ENCODE assay signal across 1 cellular context in the genomic region with DNA sequence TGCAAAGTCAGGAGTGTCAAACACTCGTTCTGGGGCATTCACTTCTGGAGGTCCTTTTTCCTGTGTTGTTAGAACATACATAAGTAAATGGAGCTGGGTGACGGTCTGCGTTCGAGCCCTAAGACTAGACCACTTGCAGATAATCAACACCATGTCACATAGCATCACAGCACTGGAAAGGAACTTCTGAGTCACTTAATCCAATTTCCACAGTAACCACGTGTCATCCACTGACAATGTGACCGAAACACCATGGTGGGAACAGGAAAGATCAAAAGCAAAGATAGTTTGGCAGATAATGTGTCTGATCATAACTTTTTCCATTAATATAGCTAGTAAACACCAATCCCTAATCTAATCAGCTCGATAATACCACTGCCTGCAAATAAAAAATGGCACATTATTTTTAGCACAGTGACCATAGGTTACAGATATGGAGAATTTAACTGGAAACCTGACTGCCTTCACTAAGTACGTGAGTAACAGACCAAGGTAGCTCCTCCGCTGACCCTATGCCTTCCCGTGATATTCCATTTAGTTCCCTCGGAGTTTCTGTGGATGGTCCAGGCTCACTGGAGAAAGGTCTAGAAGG.
A peak's percentile ranks its signal among the peaks of the same experiment; 100 is the strongest.
TF ChIP-seq lines count a peak whose summit lies in the region.

No MANE protein-coding gene starts in this region.

TF ChIP-seq in K562, 482 proteins besides CTCF, POLR2A, EP300 and RAD21 (continued from another document and continues in another):
- TF ChIP-seq, protein P1, sequence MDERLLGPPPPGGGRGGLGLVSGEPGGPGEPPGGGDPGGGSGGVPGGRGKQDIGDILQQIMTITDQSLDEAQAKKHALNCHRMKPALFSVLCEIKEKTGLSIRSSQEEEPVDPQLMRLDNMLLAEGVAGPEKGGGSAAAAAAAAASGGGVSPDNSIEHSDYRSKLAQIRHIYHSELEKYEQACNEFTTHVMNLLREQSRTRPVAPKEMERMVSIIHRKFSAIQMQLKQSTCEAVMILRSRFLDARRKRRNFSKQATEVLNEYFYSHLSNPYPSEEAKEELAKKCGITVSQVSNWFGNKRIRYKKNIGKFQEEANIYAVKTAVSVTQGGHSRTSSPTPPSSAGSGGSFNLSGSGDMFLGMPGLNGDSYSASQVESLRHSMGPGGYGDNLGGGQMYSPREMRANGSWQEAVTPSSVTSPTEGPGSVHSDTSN (CRISPR knock-in tag; IDR thresholded peaks at IDR 0.05; ENCODE audit: low read depth), result no peak
- TF ChIP-seq, protein P1 (tag; conservative IDR thresholded peaks at IDR 0.05; ENCODE audit: low read depth), result no peak
- TF ChIP-seq NUFIP1 (IDR thresholded peaks at IDR 0.05; ENCODE audit: partially characterized antibody) (no peak), NR2F6 (CRISPR knock-in tag; IDR thresholded peaks at IDR 0.05) (no peak), ZNF436 (CRISPR knock-in tag; IDR thresholded peaks at IDR 0.05) (no peak), XRCC5 (IDR thresholded peaks at IDR 0.05; ENCODE audit: low read depth, low read length) (no peak), ZNF76 (CRISPR knock-in tag; IDR thresholded peaks at IDR 0.05; ENCODE audit: borderline replicate concordance) (no peak), TAF9B (IDR thresholded peaks at IDR 0.05; ENCODE audit: partially characterized antibody) (no peak), EP400 (IDR thresholded peaks at IDR 0.05) (no peak), SNRNP70 (optimal IDR thresholded peaks at IDR 0.05; ENCODE audit: low read depth, low read length) (no peak), CBX5 (IDR thresholded peaks at IDR 0.05; ENCODE audit: borderline replicate concordance, low read depth) (no peak), FOXK1 (CRISPR knock-in tag; IDR thresholded peaks at IDR 0.05; ENCODE audit: borderline replicate concordance) (no peak), ZNF586 (CRISPR knock-in tag; conservative IDR thresholded peaks at IDR 0.05) (no peak), ZNF589 (CRISPR knock-in tag; IDR thresholded peaks at IDR 0.05; ENCODE audit: low read depth) (no peak), MED1 (CRISPR knock-in tag; IDR thresholded peaks at IDR 0.05; ENCODE audit: borderline replicate concordance) (no peak), ZNF316 (IDR thresholded peaks at IDR 0.05) (no peak), NR2C1 (IDR thresholded peaks at IDR 0.05) (no peak), NR2C1 (tag; IDR thresholded peaks at IDR 0.05) (no peak), CCNT2 (IDR thresholded peaks at IDR 0.05; ENCODE audit: borderline replicate concordance, extremely low read depth, insufficient read length, low read depth, low read length) (no peak), GABPA (tag; conservative IDR thresholded peaks at IDR 0.05; ENCODE audit: low read depth) (peak; percentile 27; the same call in 1 of the 2 replicates), ZFP36 (IDR thresholded peaks at IDR 0.05; ENCODE audit: low read depth, low read length, partially characterized antibody) (no peak), SMARCA5 (IDR thresholded peaks at IDR 0.05) (no peak)
- TF ChIP-seq, protein P2, sequence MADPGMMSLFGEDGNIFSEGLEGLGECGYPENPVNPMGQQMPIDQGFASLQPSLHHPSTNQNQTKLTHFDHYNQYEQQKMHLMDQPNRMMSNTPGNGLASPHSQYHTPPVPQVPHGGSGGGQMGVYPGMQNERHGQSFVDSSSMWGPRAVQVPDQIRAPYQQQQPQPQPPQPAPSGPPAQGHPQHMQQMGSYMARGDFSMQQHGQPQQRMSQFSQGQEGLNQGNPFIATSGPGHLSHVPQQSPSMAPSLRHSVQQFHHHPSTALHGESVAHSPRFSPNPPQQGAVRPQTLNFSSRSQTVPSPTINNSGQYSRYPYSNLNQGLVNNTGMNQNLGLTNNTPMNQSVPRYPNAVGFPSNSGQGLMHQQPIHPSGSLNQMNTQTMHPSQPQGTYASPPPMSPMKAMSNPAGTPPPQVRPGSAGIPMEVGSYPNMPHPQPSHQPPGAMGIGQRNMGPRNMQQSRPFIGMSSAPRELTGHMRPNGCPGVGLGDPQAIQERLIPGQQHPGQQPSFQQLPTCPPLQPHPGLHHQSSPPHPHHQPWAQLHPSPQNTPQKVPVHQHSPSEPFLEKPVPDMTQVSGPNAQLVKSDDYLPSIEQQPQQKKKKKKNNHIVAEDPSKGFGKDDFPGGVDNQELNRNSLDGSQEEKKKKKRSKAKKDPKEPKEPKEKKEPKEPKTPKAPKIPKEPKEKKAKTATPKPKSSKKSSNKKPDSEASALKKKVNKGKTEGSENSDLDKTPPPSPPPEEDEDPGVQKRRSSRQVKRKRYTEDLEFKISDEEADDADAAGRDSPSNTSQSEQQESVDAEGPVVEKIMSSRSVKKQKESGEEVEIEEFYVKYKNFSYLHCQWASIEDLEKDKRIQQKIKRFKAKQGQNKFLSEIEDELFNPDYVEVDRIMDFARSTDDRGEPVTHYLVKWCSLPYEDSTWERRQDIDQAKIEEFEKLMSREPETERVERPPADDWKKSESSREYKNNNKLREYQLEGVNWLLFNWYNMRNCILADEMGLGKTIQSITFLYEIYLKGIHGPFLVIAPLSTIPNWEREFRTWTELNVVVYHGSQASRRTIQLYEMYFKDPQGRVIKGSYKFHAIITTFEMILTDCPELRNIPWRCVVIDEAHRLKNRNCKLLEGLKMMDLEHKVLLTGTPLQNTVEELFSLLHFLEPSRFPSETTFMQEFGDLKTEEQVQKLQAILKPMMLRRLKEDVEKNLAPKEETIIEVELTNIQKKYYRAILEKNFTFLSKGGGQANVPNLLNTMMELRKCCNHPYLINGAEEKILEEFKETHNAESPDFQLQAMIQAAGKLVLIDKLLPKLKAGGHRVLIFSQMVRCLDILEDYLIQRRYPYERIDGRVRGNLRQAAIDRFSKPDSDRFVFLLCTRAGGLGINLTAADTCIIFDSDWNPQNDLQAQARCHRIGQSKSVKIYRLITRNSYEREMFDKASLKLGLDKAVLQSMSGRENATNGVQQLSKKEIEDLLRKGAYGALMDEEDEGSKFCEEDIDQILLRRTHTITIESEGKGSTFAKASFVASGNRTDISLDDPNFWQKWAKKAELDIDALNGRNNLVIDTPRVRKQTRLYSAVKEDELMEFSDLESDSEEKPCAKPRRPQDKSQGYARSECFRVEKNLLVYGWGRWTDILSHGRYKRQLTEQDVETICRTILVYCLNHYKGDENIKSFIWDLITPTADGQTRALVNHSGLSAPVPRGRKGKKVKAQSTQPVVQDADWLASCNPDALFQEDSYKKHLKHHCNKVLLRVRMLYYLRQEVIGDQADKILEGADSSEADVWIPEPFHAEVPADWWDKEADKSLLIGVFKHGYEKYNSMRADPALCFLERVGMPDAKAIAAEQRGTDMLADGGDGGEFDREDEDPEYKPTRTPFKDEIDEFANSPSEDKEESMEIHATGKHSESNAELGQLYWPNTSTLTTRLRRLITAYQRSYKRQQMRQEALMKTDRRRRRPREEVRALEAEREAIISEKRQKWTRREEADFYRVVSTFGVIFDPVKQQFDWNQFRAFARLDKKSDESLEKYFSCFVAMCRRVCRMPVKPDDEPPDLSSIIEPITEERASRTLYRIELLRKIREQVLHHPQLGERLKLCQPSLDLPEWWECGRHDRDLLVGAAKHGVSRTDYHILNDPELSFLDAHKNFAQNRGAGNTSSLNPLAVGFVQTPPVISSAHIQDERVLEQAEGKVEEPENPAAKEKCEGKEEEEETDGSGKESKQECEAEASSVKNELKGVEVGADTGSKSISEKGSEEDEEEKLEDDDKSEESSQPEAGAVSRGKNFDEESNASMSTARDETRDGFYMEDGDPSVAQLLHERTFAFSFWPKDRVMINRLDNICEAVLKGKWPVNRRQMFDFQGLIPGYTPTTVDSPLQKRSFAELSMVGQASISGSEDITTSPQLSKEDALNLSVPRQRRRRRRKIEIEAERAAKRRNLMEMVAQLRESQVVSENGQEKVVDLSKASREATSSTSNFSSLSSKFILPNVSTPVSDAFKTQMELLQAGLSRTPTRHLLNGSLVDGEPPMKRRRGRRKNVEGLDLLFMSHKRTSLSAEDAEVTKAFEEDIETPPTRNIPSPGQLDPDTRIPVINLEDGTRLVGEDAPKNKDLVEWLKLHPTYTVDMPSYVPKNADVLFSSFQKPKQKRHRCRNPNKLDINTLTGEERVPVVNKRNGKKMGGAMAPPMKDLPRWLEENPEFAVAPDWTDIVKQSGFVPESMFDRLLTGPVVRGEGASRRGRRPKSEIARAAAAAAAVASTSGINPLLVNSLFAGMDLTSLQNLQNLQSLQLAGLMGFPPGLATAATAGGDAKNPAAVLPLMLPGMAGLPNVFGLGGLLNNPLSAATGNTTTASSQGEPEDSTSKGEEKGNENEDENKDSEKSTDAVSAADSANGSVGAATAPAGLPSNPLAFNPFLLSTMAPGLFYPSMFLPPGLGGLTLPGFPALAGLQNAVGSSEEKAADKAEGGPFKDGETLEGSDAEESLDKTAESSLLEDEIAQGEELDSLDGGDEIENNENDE (IDR thresholded peaks at IDR 0.05; ENCODE audit: low read depth, low read length), result no peak
- TF ChIP-seq, protein P3, sequence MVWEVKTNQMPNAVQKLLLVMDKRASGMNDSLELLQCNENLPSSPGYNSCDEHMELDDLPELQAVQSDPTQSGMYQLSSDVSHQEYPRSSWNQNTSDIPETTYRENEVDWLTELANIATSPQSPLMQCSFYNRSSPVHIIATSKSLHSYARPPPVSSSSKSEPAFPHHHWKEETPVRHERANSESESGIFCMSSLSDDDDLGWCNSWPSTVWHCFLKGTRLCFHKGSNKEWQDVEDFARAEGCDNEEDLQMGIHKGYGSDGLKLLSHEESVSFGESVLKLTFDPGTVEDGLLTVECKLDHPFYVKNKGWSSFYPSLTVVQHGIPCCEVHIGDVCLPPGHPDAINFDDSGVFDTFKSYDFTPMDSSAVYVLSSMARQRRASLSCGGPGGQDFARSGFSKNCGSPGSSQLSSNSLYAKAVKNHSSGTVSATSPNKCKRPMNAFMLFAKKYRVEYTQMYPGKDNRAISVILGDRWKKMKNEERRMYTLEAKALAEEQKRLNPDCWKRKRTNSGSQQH (CRISPR knock-in tag; IDR thresholded peaks at IDR 0.05), result no peak
- TF ChIP-seq, protein P4, sequence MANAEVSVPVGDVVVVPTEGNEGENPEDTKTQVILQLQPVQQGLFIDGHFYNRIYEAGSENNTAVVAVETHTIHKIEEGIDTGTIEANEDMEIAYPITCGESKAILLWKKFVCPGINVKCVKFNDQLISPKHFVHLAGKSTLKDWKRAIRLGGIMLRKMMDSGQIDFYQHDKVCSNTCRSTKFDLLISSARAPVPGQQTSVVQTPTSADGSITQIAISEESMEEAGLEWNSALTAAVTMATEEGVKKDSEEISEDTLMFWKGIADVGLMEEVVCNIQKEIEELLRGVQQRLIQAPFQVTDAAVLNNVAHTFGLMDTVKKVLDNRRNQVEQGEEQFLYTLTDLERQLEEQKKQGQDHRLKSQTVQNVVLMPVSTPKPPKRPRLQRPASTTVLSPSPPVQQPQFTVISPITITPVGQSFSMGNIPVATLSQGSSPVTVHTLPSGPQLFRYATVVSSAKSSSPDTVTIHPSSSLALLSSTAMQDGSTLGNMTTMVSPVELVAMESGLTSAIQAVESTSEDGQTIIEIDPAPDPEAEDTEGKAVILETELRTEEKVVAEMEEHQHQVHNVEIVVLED (CRISPR knock-in tag; IDR thresholded peaks at IDR 0.05), result no peak
- TF ChIP-seq, protein P5, sequence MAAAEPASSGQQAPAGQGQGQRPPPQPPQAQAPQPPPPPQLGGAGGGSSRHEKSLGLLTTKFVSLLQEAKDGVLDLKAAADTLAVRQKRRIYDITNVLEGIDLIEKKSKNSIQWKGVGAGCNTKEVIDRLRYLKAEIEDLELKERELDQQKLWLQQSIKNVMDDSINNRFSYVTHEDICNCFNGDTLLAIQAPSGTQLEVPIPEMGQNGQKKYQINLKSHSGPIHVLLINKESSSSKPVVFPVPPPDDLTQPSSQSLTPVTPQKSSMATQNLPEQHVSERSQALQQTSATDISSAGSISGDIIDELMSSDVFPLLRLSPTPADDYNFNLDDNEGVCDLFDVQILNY (CRISPR knock-in tag; IDR thresholded peaks at IDR 0.05), result no peak
- TF ChIP-seq, protein P6, sequence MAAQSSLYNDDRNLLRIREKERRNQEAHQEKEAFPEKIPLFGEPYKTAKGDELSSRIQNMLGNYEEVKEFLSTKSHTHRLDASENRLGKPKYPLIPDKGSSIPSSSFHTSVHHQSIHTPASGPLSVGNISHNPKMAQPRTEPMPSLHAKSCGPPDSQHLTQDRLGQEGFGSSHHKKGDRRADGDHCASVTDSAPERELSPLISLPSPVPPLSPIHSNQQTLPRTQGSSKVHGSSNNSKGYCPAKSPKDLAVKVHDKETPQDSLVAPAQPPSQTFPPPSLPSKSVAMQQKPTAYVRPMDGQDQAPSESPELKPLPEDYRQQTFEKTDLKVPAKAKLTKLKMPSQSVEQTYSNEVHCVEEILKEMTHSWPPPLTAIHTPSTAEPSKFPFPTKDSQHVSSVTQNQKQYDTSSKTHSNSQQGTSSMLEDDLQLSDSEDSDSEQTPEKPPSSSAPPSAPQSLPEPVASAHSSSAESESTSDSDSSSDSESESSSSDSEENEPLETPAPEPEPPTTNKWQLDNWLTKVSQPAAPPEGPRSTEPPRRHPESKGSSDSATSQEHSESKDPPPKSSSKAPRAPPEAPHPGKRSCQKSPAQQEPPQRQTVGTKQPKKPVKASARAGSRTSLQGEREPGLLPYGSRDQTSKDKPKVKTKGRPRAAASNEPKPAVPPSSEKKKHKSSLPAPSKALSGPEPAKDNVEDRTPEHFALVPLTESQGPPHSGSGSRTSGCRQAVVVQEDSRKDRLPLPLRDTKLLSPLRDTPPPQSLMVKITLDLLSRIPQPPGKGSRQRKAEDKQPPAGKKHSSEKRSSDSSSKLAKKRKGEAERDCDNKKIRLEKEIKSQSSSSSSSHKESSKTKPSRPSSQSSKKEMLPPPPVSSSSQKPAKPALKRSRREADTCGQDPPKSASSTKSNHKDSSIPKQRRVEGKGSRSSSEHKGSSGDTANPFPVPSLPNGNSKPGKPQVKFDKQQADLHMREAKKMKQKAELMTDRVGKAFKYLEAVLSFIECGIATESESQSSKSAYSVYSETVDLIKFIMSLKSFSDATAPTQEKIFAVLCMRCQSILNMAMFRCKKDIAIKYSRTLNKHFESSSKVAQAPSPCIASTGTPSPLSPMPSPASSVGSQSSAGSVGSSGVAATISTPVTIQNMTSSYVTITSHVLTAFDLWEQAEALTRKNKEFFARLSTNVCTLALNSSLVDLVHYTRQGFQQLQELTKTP (IDR thresholded peaks at IDR 0.05; ENCODE audit: low read depth in 1 of 2, partially characterized antibody in 2 of 2), result no peak
- TF ChIP-seq, protein P7, sequence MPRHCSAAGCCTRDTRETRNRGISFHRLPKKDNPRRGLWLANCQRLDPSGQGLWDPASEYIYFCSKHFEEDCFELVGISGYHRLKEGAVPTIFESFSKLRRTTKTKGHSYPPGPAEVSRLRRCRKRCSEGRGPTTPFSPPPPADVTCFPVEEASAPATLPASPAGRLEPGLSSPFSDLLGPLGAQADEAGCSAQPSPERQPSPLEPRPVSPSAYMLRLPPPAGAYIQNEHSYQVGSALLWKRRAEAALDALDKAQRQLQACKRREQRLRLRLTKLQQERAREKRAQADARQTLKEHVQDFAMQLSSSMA (CRISPR knock-in tag; IDR thresholded peaks at IDR 0.05), result no peak
- TF ChIP-seq, protein P8, sequence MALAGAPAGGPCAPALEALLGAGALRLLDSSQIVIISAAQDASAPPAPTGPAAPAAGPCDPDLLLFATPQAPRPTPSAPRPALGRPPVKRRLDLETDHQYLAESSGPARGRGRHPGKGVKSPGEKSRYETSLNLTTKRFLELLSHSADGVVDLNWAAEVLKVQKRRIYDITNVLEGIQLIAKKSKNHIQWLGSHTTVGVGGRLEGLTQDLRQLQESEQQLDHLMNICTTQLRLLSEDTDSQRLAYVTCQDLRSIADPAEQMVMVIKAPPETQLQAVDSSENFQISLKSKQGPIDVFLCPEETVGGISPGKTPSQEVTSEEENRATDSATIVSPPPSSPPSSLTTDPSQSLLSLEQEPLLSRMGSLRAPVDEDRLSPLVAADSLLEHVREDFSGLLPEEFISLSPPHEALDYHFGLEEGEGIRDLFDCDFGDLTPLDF (CRISPR knock-in tag; IDR thresholded peaks at IDR 0.05), result no peak
